Comparison of ENCODE assay signal across 1 cellular context in genomic region chr16:8861563-8862308, GRCh38.
TF ChIP-seq lines count a peak whose summit lies in the region.

No MANE protein-coding gene starts in this region.

TF ChIP-seq in WTC11, 78 proteins besides CTCF, POLR2A, EP300 and RAD21 (continued from another document):
- TF ChIP-seq, protein P1, sequence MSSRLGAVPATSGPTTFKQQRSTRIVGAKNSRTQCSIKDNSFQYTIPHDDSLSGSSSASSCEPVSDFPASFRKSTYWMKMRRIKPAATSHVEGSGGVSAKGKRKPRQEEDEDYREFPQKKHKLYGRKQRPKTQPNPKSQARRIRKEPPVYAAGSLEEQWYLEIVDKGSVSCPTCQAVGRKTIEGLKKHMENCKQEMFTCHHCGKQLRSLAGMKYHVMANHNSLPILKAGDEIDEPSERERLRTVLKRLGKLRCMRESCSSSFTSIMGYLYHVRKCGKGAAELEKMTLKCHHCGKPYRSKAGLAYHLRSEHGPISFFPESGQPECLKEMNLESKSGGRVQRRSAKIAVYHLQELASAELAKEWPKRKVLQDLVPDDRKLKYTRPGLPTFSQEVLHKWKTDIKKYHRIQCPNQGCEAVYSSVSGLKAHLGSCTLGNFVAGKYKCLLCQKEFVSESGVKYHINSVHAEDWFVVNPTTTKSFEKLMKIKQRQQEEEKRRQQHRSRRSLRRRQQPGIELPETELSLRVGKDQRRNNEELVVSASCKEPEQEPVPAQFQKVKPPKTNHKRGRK (CRISPR knock-in tag; IDR thresholded peaks at IDR 0.05; ENCODE audit: borderline replicate concordance): no peak
- TF ChIP-seq NR1H2 (CRISPR knock-in tag; IDR thresholded peaks at IDR 0.05): no peak
